Comparison of ENCODE assay signal across 2 cellular contexts in genomic region chr11:62432695-62433094, GRCh38.
TF ChIP-seq lines count a peak whose summit lies in the region.

No MANE protein-coding gene starts in this region.

TF ChIP-seq in IMR-90, 13 proteins besides CTCF, POLR2A, EP300 and RAD21:
- no peak for TF ChIP-seq FOS (IDR thresholded peaks at IDR 0.05; ENCODE audit: low read depth, low read length)
- no peak for TF ChIP-seq MXI1 (IDR thresholded peaks at IDR 0.05; ENCODE audit: borderline replicate concordance, low read depth, low read length)
- no peak for TF ChIP-seq NFE2L2 (IDR thresholded peaks at IDR 0.05; ENCODE audit: low read depth, low read length)
- TF ChIP-seq RCOR1 (IDR thresholded peaks at IDR 0.05; ENCODE audit: insufficient replicate concordance, low read length) = no peak

TF ChIP-seq in SK-N-SH, 30 proteins besides CTCF, POLR2A, EP300 and RAD21:
- TF ChIP-seq SMC3 (IDR thresholded peaks at IDR 0.05; ENCODE audit: low read depth, low read length) (no peak), ELF1 (IDR thresholded peaks at IDR 0.05) (no peak), RXRA (IDR thresholded peaks at IDR 0.05; ENCODE audit: borderline replicate concordance, low read depth) (no peak), MAX (IDR thresholded peaks at IDR 0.05; ENCODE audit: low read depth) (no peak), PBX3 (IDR thresholded peaks at IDR 0.05) (no peak), IRF3 (IDR thresholded peaks at IDR 0.05; ENCODE audit: low read depth, low read length) (no peak), JUND (IDR thresholded peaks at IDR 0.05) (no peak), CHD2 (IDR thresholded peaks at IDR 0.05; ENCODE audit: low read length, partially characterized antibody) (no peak), RCOR1 (IDR thresholded peaks at IDR 0.05; ENCODE audit: low read length) (no peak), SIN3A (IDR thresholded peaks at IDR 0.05; ENCODE audit: borderline replicate concordance, low read depth, low read length) (no peak)
